35 cellular contexts compared by ENCODE assay signal in genomic region chr1:158646465-158646864, GRCh38. TPM values are rescaled to one million over a fixed set of nuclear protein-coding genes. Genes with fewer than 3 reads are reported as not detected.
DNase-seq lines count a peak whose midpoint lies in the region; ATAC-seq, FAIRE-seq and TF ChIP-seq lines count a peak whose summit lies in the region.
"Had no signal": no experiment of that assay in that cellular context is flagged by ENCODE, and none has a peak within 500 bp of the region (broad histone marks: within the 10 kb centered on the region; RNA-seq: fewer than 3 reads in every experiment).

No MANE protein-coding gene starts in this region.

- H3K79me2 ChIP-seq in HepG2 (ENCODE audit: insufficient read depth, low read length) (no peaks in the 10 kb centered on the region), MM.1S (ENCODE audit: low read length) (no peaks in the 10 kb centered on the region)
- H3K79me2 ChIP-seq: hepatocyte had no signal

- FAIRE-seq in HepG2 (lab: Jason Lieb, UNC) (no peak), GM12892 (lab: Jason Lieb, UNC) (no peak), urothelium cell line (lab: Jason Lieb, UNC) (no peak)
- FAIRE-seq: endometrium, frontal cortex, G401.6, H1, RCC 7860 had no signal

- H4K20me1 ChIP-seq in HepG2 (ENCODE audit: insufficient read depth, low read length) (no peaks in the 10 kb centered on the region), MM.1S (ENCODE audit: insufficient read depth, low read length) (no peaks in the 10 kb centered on the region)

- no TSS peak for BruUV-seq in HepG2 (replicated peaks; lab: Mats Ljungman, UMichigan)

- H3K4me1 ChIP-seq in liver (ENCODE audit: control insufficient read depth in 4 of 4, insufficient read depth in 4 of 4, low read length in 3 of 4) (no peaks in the 10 kb centered on the region), HepG2 (ENCODE audit: insufficient read depth, low read length) (no peaks in the 10 kb centered on the region), MM.1S (ENCODE audit: low read length) (peaks cover 15% of the 10 kb centered on the region), upper lobe of right lung (no peaks in the 10 kb centered on the region)
- H3K4me1 ChIP-seq: esophagus squamous epithelium, prostate gland, sigmoid colon, vagina had no signal

- DNase-seq in HepG2 (ENCODE audit: low spot score), result no peak
- peak; percentile 54 for DNase-seq in MM.1S
- DNase-seq in effector memory CD8-positive, alpha-beta T cell, result no peak
- no peak for DNase-seq in upper lobe of right lung
- no peak for DNase-seq in GM12892 (ENCODE audit: insufficient read length)
- DNase-seq in osteocyte (ENCODE audit: extremely low spot score, unreplicated experiment), result no peak
- DNase-seq in urothelium cell line (ENCODE audit: low spot score), result no peak
- DNase-seq: activated CD4-positive, alpha-beta T cell treated with anti-CD3 and anti-CD28 coated beads for 4 hours; aorta; cortex of kidney; DMS153; esophagus squamous epithelium; left colon; mesenchymal stem cell; NCI-H1105; NCI-H187 treated with DMSO at 0.1 percent for 48 hours; NCI-H2171 treated with DMSO at 0.1 percent for 48 hours; NCI-H510A treated with DMSO at 0.1 percent for 48 hours; NK-92 treated with Interleukin-12 subunit alpha and Interleukin-12 subunit beta, amount 100 ng/mL, for 24 hours; sigmoid colon; stimulated activated CD4-positive, alpha-beta T cell treated with anti-CD3 and anti-CD28 coated beads, Interleukin-4, amount 100 ng/mL, for 4 hours; stimulated activated naive CD4-positive, alpha-beta T cell; T-cell had no signal

- intact Hi-C loops in HepG2 (cut with micrococcal nuclease; ENCODE audit: unreplicated experiment), result no loop called here
- intact Hi-C loops in upper lobe of right lung (cut with DNase I), result no loop called here

- no peak overlapping the region for H3K4me2 ChIP-seq in HepG2 (ENCODE audit: low read depth, low read length)
- H3K4me2 ChIP-seq in MM.1S (ENCODE audit: low read depth, low read length), result peak overlapping the region; percentile 68
- H3K4me2 ChIP-seq: hepatocyte had no signal

- H3K36me3 ChIP-seq in liver (ENCODE audit: control insufficient read depth in 4 of 4, insufficient read depth in 3 of 4, low read depth in 1 of 4, low read length in 3 of 4), result no peaks in the 10 kb centered on the region
- no peaks in the 10 kb centered on the region for H3K36me3 ChIP-seq in HepG2 (replicated peaks in 1 of 2; ENCODE audit: control insufficient read depth in 1 of 2, insufficient read depth in 2 of 2, low read length in 2 of 2)
- H3K36me3 ChIP-seq in MM.1S (replicated peaks; ENCODE audit: insufficient read depth, low read length), result no peaks in the 10 kb centered on the region
- no peaks in the 10 kb centered on the region for H3K36me3 ChIP-seq in upper lobe of right lung
- H3K36me3 ChIP-seq: esophagus squamous epithelium, prostate gland, sigmoid colon, vagina had no signal

- TF ChIP-seq RAD21 in liver (IDR thresholded peaks at IDR 0.05) (no peak), HepG2 (CRISPR knock-in tag; IDR thresholded peaks at IDR 0.05) (no peak)

- H3K4me3 ChIP-seq in liver (ENCODE audit: low read depth in 1 of 3, low read length in 3 of 3) (no peak overlapping the region), HepG2 (replicated peaks in 1 of 3; ENCODE audit: insufficient read depth in 1 of 3, low read depth in 2 of 3, low read length in 3 of 3) (no peak overlapping the region), MM.1S (ENCODE audit: low read length) (peak overlapping the region; percentile 24; the same call in 1 of the 2 replicates), upper lobe of right lung (no peak overlapping the region)
- H3K4me3 ChIP-seq: esophagus squamous epithelium, hepatocyte, prostate gland, sigmoid colon, vagina had no signal

- peaks cover 10 to 12% of the 10 kb centered on the region in 2 donors for H3K4me1 Mint-ChIP-seq in effector memory CD8-positive, alpha-beta T cell (ENCODE audit: low read depth in 2 of 2)
- H3K4me1 Mint-ChIP-seq in osteocyte (ENCODE audit: unreplicated experiment), result no peaks in the 10 kb centered on the region

- ATAC-seq in HepG2, result no peak
- peak; percentile 37 for ATAC-seq in effector memory CD8-positive, alpha-beta T cell (replicated peaks)
- peak; percentile 39 for ATAC-seq in upper lobe of right lung
- ATAC-seq: activated naive CD4-positive, alpha-beta T cell treated with anti-CD3 and anti-CD28 coated beads, Interleukin-2, amount 50 U/mL, for 72 hours; left colon; T-cell had no signal

- peak overlapping the region; percentile 45 to 68 for H3K4me3 Mint-ChIP-seq in effector memory CD8-positive, alpha-beta T cell
- H3K4me3 Mint-ChIP-seq in osteocyte (ENCODE audit: unreplicated experiment), result no peak overlapping the region

- H3K9ac ChIP-seq in liver (ENCODE audit: low read depth in 1 of 2, low read length in 2 of 2), result no peak overlapping the region
- H3K9ac ChIP-seq in HepG2 (ENCODE audit: insufficient read depth, low read depth, low read length), result no peak overlapping the region
- no peak overlapping the region; the same call in 1 of the 2 replicates for H3K9ac ChIP-seq in MM.1S (ENCODE audit: low read length)

- H3K36me3 Mint-ChIP-seq in effector memory CD8-positive, alpha-beta T cell (ENCODE audit: insufficient read depth), result no peaks in the 10 kb centered on the region
- H3K36me3 Mint-ChIP-seq in osteocyte (ENCODE audit: unreplicated experiment), result no peaks in the 10 kb centered on the region
- H3K36me3 Mint-ChIP-seq: activated naive CD4-positive, alpha-beta T cell treated with anti-CD3 and anti-CD28 coated beads, Interleukin-2, amount 50 U/mL, for 72 hours; T-cell had no signal

- WGBS in liver, result 87% methylated on average over 1 of the region's 1 CpG
- WGBS in HepG2 (ENCODE audit: low lambda C conversion rate), result 0% methylated on average over 1 of the region's 1 CpG

- no peaks in the 10 kb centered on the region for H3K9me3 Mint-ChIP-seq in effector memory CD8-positive, alpha-beta T cell
- no peaks in the 10 kb centered on the region for H3K9me3 Mint-ChIP-seq in osteocyte (ENCODE audit: unreplicated experiment)
- H3K9me3 Mint-ChIP-seq: activated naive CD4-positive, alpha-beta T cell treated with anti-CD3 and anti-CD28 coated beads, Interleukin-2, amount 50 U/mL, for 72 hours; T-cell had no signal

- TF ChIP-seq POLR2A in HepG2 (IDR thresholded peaks at IDR 0.05; ENCODE audit: insufficient read depth in 1 of 2, low read depth in 2 of 2, low read length in 2 of 2) (no peak), GM12892 (IDR thresholded peaks at IDR 0.05; ENCODE audit: low read depth, low read length) (no peak)

- no peaks in the 10 kb centered on the region for H3K9me2 ChIP-seq in MM.1S (replicated peaks; ENCODE audit: insufficient read depth, low read length)

- peak overlapping the region; percentile 7 to 63 for H3K27ac Mint-ChIP-seq in effector memory CD8-positive, alpha-beta T cell
- H3K27ac Mint-ChIP-seq in osteocyte (ENCODE audit: unreplicated experiment), result no peak overlapping the region
- H3K27ac Mint-ChIP-seq: activated naive CD4-positive, alpha-beta T cell treated with anti-CD3 and anti-CD28 coated beads, Interleukin-2, amount 50 U/mL, for 72 hours had no signal

- H3K27ac ChIP-seq in liver (ENCODE audit: low read depth in 1 of 2, low read length in 2 of 2) (no peak overlapping the region), HepG2 (ENCODE audit: extremely low read length, insufficient read depth, low read length) (no peak overlapping the region), MM.1S (ENCODE audit: low read length) (no peak overlapping the region), upper lobe of right lung (no peak overlapping the region)
- H3K27ac ChIP-seq: esophagus squamous epithelium, hepatocyte, HL-60, prostate gland, sigmoid colon, vagina had no signal

- H2AFZ ChIP-seq in HepG2 (ENCODE audit: low read length) (no peak overlapping the region), MM.1S (ENCODE audit: low read length) (peak overlapping the region; percentile 70)
- H2AFZ ChIP-seq: hepatocyte had no signal

- no peak for TF ChIP-seq CTCF in liver (IDR thresholded peaks at IDR 0.05; ENCODE audit: low read depth, low read length, missing input control)
- TF ChIP-seq CTCF in HepG2 (CRISPR knock-in tag; IDR thresholded peaks at IDR 0.05), result no peak
- no peak for TF ChIP-seq CTCF in MM.1S (IDR thresholded peaks at IDR 0.05; ENCODE audit: low read length)
- TF ChIP-seq CTCF in upper lobe of right lung (IDR thresholded peaks at IDR 0.05), result no peak
- TF ChIP-seq CTCF in osteocyte (IDR thresholded peaks at IDR 0.05), result no peak

- H3K27me3 ChIP-seq in liver (ENCODE audit: control insufficient read depth in 4 of 4, insufficient read depth in 4 of 4, low read length in 3 of 4) (no peaks in the 10 kb centered on the region), HepG2 (ENCODE audit: control insufficient read depth in 1 of 2, insufficient read depth in 2 of 2, low read length in 2 of 2) (no peaks in the 10 kb centered on the region), MM.1S (replicated peaks; ENCODE audit: insufficient read depth, low read length) (no peaks in the 10 kb centered on the region), upper lobe of right lung (no peaks in the 10 kb centered on the region)
- H3K27me3 ChIP-seq: esophagus squamous epithelium, hepatocyte, sigmoid colon, vagina had no signal

- no peak for TF ChIP-seq EP300 in HepG2 (IDR thresholded peaks at IDR 0.05; ENCODE audit: low read depth in 2 of 2, low read length in 2 of 2)
- no peak for TF ChIP-seq EP300 in HepG2 (CRISPR knock-in tag; IDR thresholded peaks at IDR 0.05; ENCODE audit: borderline replicate concordance)

- no peaks in the 10 kb centered on the region for H3F3A ChIP-seq in MM.1S (ENCODE audit: insufficient read depth, low read length)

- POLR2A ChIA-PET in HepG2 (lab: Yijun Ruan, JAX), result no interaction called here

- in situ Hi-C loops in HepG2 (cut with HindIII; ENCODE audit: extremely low pct_ligation_motif_present, low pct_unique_long_range_greater_than_20kb), result no loop called here

- CTCF ChIA-PET in HepG2 (lab: Yijun Ruan, JAX; ENCODE audit: low intra/inter-chr PET ratio, low total read pairs), result no interaction called here

- no peaks in the 10 kb centered on the region for H3K9me3 ChIP-seq in liver (ENCODE audit: control insufficient read depth in 4 of 4, low read length in 3 of 4)
- H3K9me3 ChIP-seq in HepG2 (ENCODE audit: low read length), result peaks cover 46% of the 10 kb centered on the region
- no peaks in the 10 kb centered on the region for H3K9me3 ChIP-seq in MM.1S (replicated peaks; ENCODE audit: insufficient read depth, low read length)
- H3K9me3 ChIP-seq in upper lobe of right lung, result no peaks in the 10 kb centered on the region
- H3K9me3 ChIP-seq: esophagus squamous epithelium, prostate gland, sigmoid colon, vagina had no signal

- peaks cover 0 to under 1% of the 10 kb centered on the region in 2 donors for H3K27me3 Mint-ChIP-seq in effector memory CD8-positive, alpha-beta T cell
- H3K27me3 Mint-ChIP-seq in osteocyte (ENCODE audit: unreplicated experiment), result no peaks in the 10 kb centered on the region
- H3K27me3 Mint-ChIP-seq: T-cell had no signal

RNA-seq across cellular contexts. Expression of gene SPTA1, which starts 40.0 kb away (rescaled TPM):
- total RNA-seq in liver, result 100 to 1,000 TPM in 1 of 2 donors, under 1 TPM in 1; 0.08 to 542 TPM
- under 1 TPM in 1 of 2 donors, not detected in 1; 0.08 TPM for polyA plus RNA-seq in liver
- total RNA-seq in HepG2 (2016; rRNA removed; fragmentation: Illumina TruSeq; extraction: Trizol), result not detected in 2 replicates
- not detected in 2 replicates for total RNA-seq in HepG2 (2016; cell fraction: cytosol; rRNA removed; fragmentation: Illumina TruSeq; extraction: Trizol; ENCODE audit: low read depth)
- total RNA-seq in HepG2 (2016; cell fraction: insoluble cytoplasmic fraction; rRNA removed; fragmentation: Illumina TruSeq; extraction: Trizol), result not detected in 2 replicates
- not detected in 2 replicates for total RNA-seq in HepG2 (2016; cell fraction: membrane; rRNA removed; fragmentation: Illumina TruSeq; extraction: Trizol)
- not detected in 2 replicates for total RNA-seq in HepG2 (2016; cell fraction: nucleus; rRNA removed; fragmentation: Illumina TruSeq; extraction: Trizol)
- polyA plus RNA-seq in HepG2 (2011; rRNA removed), result not detected in 2 replicates
- not detected in 2 replicates for polyA plus RNA-seq in HepG2 (2011; cell fraction: cytosol; rRNA removed)
- polyA plus RNA-seq in HepG2 (2011; cell fraction: nucleus; rRNA removed), result not detected in 2 replicates
- polyA plus RNA-seq in HepG2 (2012), result not detected in 2 replicates
- not detected in 2 replicates for polyA plus RNA-seq in HepG2 (2016; cell fraction: cytosol; fragmentation: Illumina TruSeq; extraction: Trizol; ENCODE audit: low read depth)
- not detected in 2 replicates for polyA plus RNA-seq in HepG2 (2016; cell fraction: insoluble cytoplasmic fraction; fragmentation: Illumina TruSeq; extraction: Trizol; ENCODE audit: low read depth)
- polyA plus RNA-seq in HepG2 (2016; cell fraction: membrane; fragmentation: Illumina TruSeq; extraction: Trizol; ENCODE audit: low read depth), result not detected in 2 replicates
- not detected in 2 replicates for polyA plus RNA-seq in HepG2 (2016; cell fraction: nucleus; fragmentation: Illumina TruSeq; extraction: Trizol; ENCODE audit: insufficient read depth, low read depth)
- polyA minus RNA-seq in HepG2 (2011; rRNA and poly(A)+ RNA removed; ENCODE audit: low replicate concordance), result 0.40 TPM in 1 of 2 replicates, not detected in the other
- polyA minus RNA-seq in HepG2 (2011; cell fraction: cytosol; rRNA and poly(A)+ RNA removed), result not detected in 2 replicates
- polyA minus RNA-seq in HepG2 (2011; cell fraction: nucleus; rRNA and poly(A)+ RNA removed), result not detected in 2 replicates
- not detected for total RNA-seq in upper lobe of right lung
- polyA plus RNA-seq in GM12892 (2012; ENCODE audit: missing spikeins), result 0.02 TPM
- total RNA-seq in osteocyte, result not detected in 2 replicates
- total RNA-seq: H1, left colon had no signal
- polyA plus RNA-seq: aorta, H1, hepatocyte had no signal

RNA-seq across cellular contexts. Expression of gene OR10Z1, which starts 41.4 kb away (rescaled TPM):
- total RNA-seq in liver (not detected), HepG2 (2016; rRNA removed; fragmentation: Illumina TruSeq; extraction: Trizol) (not detected in 2 replicates), upper lobe of right lung (not detected), osteocyte (not detected in 2 replicates)
- polyA plus RNA-seq in liver (not detected), HepG2 (2011; rRNA removed) (not detected in 2 replicates)
- not detected in 2 replicates for total RNA-seq in HepG2 (2016; cell fraction: cytosol; rRNA removed; fragmentation: Illumina TruSeq; extraction: Trizol; ENCODE audit: low read depth)
- not detected in 2 replicates for total RNA-seq in HepG2 (2016; cell fraction: insoluble cytoplasmic fraction; rRNA removed; fragmentation: Illumina TruSeq; extraction: Trizol)
- total RNA-seq in HepG2 (2016; cell fraction: membrane; rRNA removed; fragmentation: Illumina TruSeq; extraction: Trizol), result not detected in 2 replicates
- not detected in 2 replicates for total RNA-seq in HepG2 (2016; cell fraction: nucleus; rRNA removed; fragmentation: Illumina TruSeq; extraction: Trizol)
- polyA plus RNA-seq in HepG2 (2011; cell fraction: cytosol; rRNA removed), result not detected in 2 replicates
- polyA plus RNA-seq in HepG2 (2011; cell fraction: nucleus; rRNA removed), result not detected in 2 replicates
- polyA plus RNA-seq in HepG2 (2012), result not detected in 2 replicates
- not detected in 2 replicates for polyA plus RNA-seq in HepG2 (2016; cell fraction: cytosol; fragmentation: Illumina TruSeq; extraction: Trizol; ENCODE audit: low read depth)
- polyA plus RNA-seq in HepG2 (2016; cell fraction: insoluble cytoplasmic fraction; fragmentation: Illumina TruSeq; extraction: Trizol; ENCODE audit: low read depth), result not detected in 2 replicates
- polyA plus RNA-seq in HepG2 (2016; cell fraction: membrane; fragmentation: Illumina TruSeq; extraction: Trizol; ENCODE audit: low read depth), result not detected in 2 replicates
- polyA plus RNA-seq in HepG2 (2016; cell fraction: nucleus; fragmentation: Illumina TruSeq; extraction: Trizol; ENCODE audit: insufficient read depth, low read depth), result not detected in 2 replicates
- not detected in 2 replicates for polyA minus RNA-seq in HepG2 (2011; rRNA and poly(A)+ RNA removed; ENCODE audit: low replicate concordance)
- not detected in 2 replicates for polyA minus RNA-seq in HepG2 (2011; cell fraction: cytosol; rRNA and poly(A)+ RNA removed)
- polyA minus RNA-seq in HepG2 (2011; cell fraction: nucleus; rRNA and poly(A)+ RNA removed), result not detected in 2 replicates
- not detected for polyA plus RNA-seq in GM12892 (2012; ENCODE audit: missing spikeins)
- total RNA-seq: activated naive CD4-positive, alpha-beta T cell treated with anti-CD3 and anti-CD28 coated beads, Interleukin-2, amount 50 U/mL, for 72 hours; aorta; esophagus squamous epithelium; frontal cortex; H1; hepatocyte; left colon; prostate gland; sigmoid colon; T-cell; temporal lobe; vagina had no signal
- polyA plus RNA-seq: aorta, H1, hepatocyte, sigmoid colon had no signal

RNA-seq across cellular contexts. Expression of gene OR6K2, which starts 54.0 kb away (rescaled TPM):
- not detected for total RNA-seq in liver
- not detected for polyA plus RNA-seq in liver
- total RNA-seq in HepG2 (2016; rRNA removed; fragmentation: Illumina TruSeq; extraction: Trizol), result not detected in 2 replicates
- total RNA-seq in HepG2 (2016; cell fraction: cytosol; rRNA removed; fragmentation: Illumina TruSeq; extraction: Trizol; ENCODE audit: low read depth), result not detected in 2 replicates
- not detected in 2 replicates for total RNA-seq in HepG2 (2016; cell fraction: insoluble cytoplasmic fraction; rRNA removed; fragmentation: Illumina TruSeq; extraction: Trizol)
- total RNA-seq in HepG2 (2016; cell fraction: membrane; rRNA removed; fragmentation: Illumina TruSeq; extraction: Trizol), result not detected in 2 replicates
- not detected in 2 replicates for total RNA-seq in HepG2 (2016; cell fraction: nucleus; rRNA removed; fragmentation: Illumina TruSeq; extraction: Trizol)
- polyA plus RNA-seq in HepG2 (2011; rRNA removed), result not detected in 2 replicates
- not detected in 2 replicates for polyA plus RNA-seq in HepG2 (2011; cell fraction: cytosol; rRNA removed)
- not detected in 2 replicates for polyA plus RNA-seq in HepG2 (2011; cell fraction: nucleus; rRNA removed)
- not detected in 2 replicates for polyA plus RNA-seq in HepG2 (2012)
- polyA plus RNA-seq in HepG2 (2016; cell fraction: cytosol; fragmentation: Illumina TruSeq; extraction: Trizol; ENCODE audit: low read depth), result not detected in 2 replicates
- polyA plus RNA-seq in HepG2 (2016; cell fraction: insoluble cytoplasmic fraction; fragmentation: Illumina TruSeq; extraction: Trizol; ENCODE audit: low read depth), result not detected in 2 replicates
- polyA plus RNA-seq in HepG2 (2016; cell fraction: membrane; fragmentation: Illumina TruSeq; extraction: Trizol; ENCODE audit: low read depth), result not detected in 2 replicates
- not detected in 2 replicates for polyA plus RNA-seq in HepG2 (2016; cell fraction: nucleus; fragmentation: Illumina TruSeq; extraction: Trizol; ENCODE audit: insufficient read depth, low read depth)
- not detected in 2 replicates for polyA minus RNA-seq in HepG2 (2011; rRNA and poly(A)+ RNA removed; ENCODE audit: low replicate concordance)
- not detected in 2 replicates for polyA minus RNA-seq in HepG2 (2011; cell fraction: cytosol; rRNA and poly(A)+ RNA removed)
- polyA minus RNA-seq in HepG2 (2011; cell fraction: nucleus; rRNA and poly(A)+ RNA removed), result not detected in 2 replicates
- total RNA-seq in upper lobe of right lung, result not detected
- not detected for polyA plus RNA-seq in GM12892 (2012; ENCODE audit: missing spikeins)
- not detected in 2 replicates for total RNA-seq in osteocyte
- total RNA-seq: activated naive CD4-positive, alpha-beta T cell treated with anti-CD3 and anti-CD28 coated beads, Interleukin-2, amount 50 U/mL, for 72 hours; aorta; esophagus squamous epithelium; frontal cortex; H1; hepatocyte; left colon; prostate gland; sigmoid colon; T-cell; temporal lobe; vagina had no signal
- polyA plus RNA-seq: aorta, H1, hepatocyte, sigmoid colon had no signal
